2 cellular contexts compared by ENCODE assay signal in the genomic region with DNA sequence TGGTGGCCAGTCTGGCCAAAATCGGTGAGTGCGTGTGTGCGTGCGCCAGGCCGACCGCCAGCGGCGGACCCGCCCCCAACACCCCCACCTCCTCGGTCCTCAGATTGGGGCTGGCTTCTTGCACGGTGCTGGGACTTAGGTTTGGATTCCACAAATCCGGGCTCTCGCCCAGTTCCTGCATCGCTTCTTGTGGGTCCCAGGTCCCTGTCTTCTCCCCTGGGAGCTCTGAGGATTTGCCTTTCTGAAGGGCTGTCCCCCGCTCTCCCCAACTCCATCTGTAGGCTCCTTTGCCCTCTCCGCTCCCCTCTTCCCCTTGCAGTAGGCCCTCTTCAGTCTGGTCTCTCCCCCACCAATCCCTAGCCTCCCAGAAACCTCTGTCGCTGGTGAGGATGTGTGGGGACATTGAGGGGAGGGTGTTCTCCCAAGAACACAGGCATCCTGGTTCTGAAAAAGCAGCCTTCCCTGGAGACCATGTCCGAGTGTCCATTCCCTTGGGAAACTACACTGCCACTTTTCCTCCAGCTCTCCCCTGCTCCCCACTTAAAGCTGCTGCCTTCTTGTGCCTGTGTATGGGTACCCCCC.
TF ChIP-seq lines count a peak whose summit lies in the region.

No MANE protein-coding gene starts in this region.

TF ChIP-seq in SK-N-SH, 30 proteins besides CTCF, POLR2A, EP300 and RAD21 (continued from another document):
- TF ChIP-seq PBX3 (IDR thresholded peaks at IDR 0.05), result no peak
- TF ChIP-seq GABPA (IDR thresholded peaks at IDR 0.05; ENCODE audit: low read depth), result no peak
- no peak for TF ChIP-seq MAX (IDR thresholded peaks at IDR 0.05; ENCODE audit: low read depth)
- TF ChIP-seq, protein P1, sequence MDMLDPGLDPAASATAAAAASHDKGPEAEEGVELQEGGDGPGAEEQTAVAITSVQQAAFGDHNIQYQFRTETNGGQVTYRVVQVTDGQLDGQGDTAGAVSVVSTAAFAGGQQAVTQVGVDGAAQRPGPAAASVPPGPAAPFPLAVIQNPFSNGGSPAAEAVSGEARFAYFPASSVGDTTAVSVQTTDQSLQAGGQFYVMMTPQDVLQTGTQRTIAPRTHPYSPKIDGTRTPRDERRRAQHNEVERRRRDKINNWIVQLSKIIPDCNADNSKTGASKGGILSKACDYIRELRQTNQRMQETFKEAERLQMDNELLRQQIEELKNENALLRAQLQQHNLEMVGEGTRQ (IDR thresholded peaks at IDR 0.05; ENCODE audit: borderline replicate concordance, low read depth, low read length), result no peak
- no peak for TF ChIP-seq TCF12 (IDR thresholded peaks at IDR 0.05)
- no peak for TF ChIP-seq EZH2phosphoT487 (IDR thresholded peaks at IDR 0.05; ENCODE audit: borderline replicate concordance, low read depth)
- TF ChIP-seq ZBTB33 (IDR thresholded peaks at IDR 0.05; ENCODE audit: borderline replicate concordance, low read depth), result no peak
- TF ChIP-seq RXRA (IDR thresholded peaks at IDR 0.05; ENCODE audit: borderline replicate concordance, low read depth), result no peak
- no peak for TF ChIP-seq GATA2 (CRISPR knock-in tag; IDR thresholded peaks at IDR 0.05)
- TF ChIP-seq YY1 (IDR thresholded peaks at IDR 0.05; ENCODE audit: low read depth), result no peak
- no peak for TF ChIP-seq SIN3A (IDR thresholded peaks at IDR 0.05; ENCODE audit: borderline replicate concordance, low read depth, low read length)
- TF ChIP-seq JUND (IDR thresholded peaks at IDR 0.05), result no peak

TF ChIP-seq in SK-N-SH treated with all-trans-retinoic acid at 6 μM for 48 hours, 23 proteins besides CTCF, POLR2A, EP300 and RAD21 (continued from another document):
- TF ChIP-seq PPARA (CRISPR knock-in tag; IDR thresholded peaks at IDR 0.05; ENCODE audit: borderline replicate concordance), result no peak
- TF ChIP-seq BACH2 (CRISPR knock-in tag; IDR thresholded peaks at IDR 0.05; ENCODE audit: borderline replicate concordance), result no peak
- TF ChIP-seq ZFP30 (CRISPR knock-in tag; IDR thresholded peaks at IDR 0.05), result no peak
- no peak for TF ChIP-seq GLIS3 (CRISPR knock-in tag; IDR thresholded peaks at IDR 0.05)
- TF ChIP-seq, protein P2, sequence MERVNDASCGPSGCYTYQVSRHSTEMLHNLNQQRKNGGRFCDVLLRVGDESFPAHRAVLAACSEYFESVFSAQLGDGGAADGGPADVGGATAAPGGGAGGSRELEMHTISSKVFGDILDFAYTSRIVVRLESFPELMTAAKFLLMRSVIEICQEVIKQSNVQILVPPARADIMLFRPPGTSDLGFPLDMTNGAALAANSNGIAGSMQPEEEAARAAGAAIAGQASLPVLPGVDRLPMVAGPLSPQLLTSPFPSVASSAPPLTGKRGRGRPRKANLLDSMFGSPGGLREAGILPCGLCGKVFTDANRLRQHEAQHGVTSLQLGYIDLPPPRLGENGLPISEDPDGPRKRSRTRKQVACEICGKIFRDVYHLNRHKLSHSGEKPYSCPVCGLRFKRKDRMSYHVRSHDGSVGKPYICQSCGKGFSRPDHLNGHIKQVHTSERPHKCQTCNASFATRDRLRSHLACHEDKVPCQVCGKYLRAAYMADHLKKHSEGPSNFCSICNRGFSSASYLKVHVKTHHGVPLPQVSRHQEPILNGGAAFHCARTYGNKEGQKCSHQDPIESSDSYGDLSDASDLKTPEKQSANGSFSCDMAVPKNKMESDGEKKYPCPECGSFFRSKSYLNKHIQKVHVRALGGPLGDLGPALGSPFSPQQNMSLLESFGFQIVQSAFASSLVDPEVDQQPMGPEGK (CRISPR knock-in tag; IDR thresholded peaks at IDR 0.05; ENCODE audit: borderline replicate concordance), result no peak
- TF ChIP-seq POU6F1 (CRISPR knock-in tag; IDR thresholded peaks at IDR 0.05; ENCODE audit: borderline replicate concordance, low read depth), result no peak
- no peak for TF ChIP-seq ZNF565 (CRISPR knock-in tag; conservative IDR thresholded peaks at IDR 0.05; ENCODE audit: low read depth)
- TF ChIP-seq ISL1 (CRISPR knock-in tag; IDR thresholded peaks at IDR 0.05), result no peak
- TF ChIP-seq CSDC2 (CRISPR knock-in tag; IDR thresholded peaks at IDR 0.05), result no peak
- no peak for TF ChIP-seq SNAI2 (CRISPR knock-in tag; IDR thresholded peaks at IDR 0.05)
- no peak for TF ChIP-seq ZNF70 (CRISPR knock-in tag; IDR thresholded peaks at IDR 0.05)
- no peak for TF ChIP-seq OSR1 (CRISPR knock-in tag; IDR thresholded peaks at IDR 0.05)
- no peak for TF ChIP-seq ESRRG (CRISPR knock-in tag; IDR thresholded peaks at IDR 0.05)
- TF ChIP-seq ARNTL (CRISPR knock-in tag; IDR thresholded peaks at IDR 0.05; ENCODE audit: borderline replicate concordance, low read depth), result no peak
- TF ChIP-seq TSHZ2 (CRISPR knock-in tag; IDR thresholded peaks at IDR 0.05), result no peak
- TF ChIP-seq, protein P3, sequence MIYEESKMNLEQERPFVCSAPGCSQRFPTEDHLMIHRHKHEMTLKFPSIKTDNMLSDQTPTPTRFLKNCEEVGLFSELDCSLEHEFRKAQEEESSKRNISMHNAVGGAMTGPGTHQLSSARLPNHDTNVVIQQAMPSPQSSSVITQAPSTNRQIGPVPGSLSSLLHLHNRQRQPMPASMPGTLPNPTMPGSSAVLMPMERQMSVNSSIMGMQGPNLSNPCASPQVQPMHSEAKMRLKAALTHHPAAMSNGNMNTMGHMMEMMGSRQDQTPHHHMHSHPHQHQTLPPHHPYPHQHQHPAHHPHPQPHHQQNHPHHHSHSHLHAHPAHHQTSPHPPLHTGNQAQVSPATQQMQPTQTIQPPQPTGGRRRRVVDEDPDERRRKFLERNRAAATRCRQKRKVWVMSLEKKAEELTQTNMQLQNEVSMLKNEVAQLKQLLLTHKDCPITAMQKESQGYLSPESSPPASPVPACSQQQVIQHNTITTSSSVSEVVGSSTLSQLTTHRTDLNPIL (CRISPR knock-in tag; IDR thresholded peaks at IDR 0.05; ENCODE audit: low read depth), result no peak
